ENCODE assay signal across 8 cellular contexts in genomic region chr22:32796865-32797573, GRCh38. TPM values are rescaled to one million over a fixed set of nuclear protein-coding genes. Genes with fewer than 3 reads are reported as not detected.
DNase-seq lines count a peak whose midpoint lies in the region; ATAC-seq and TF ChIP-seq lines count a peak whose summit lies in the region.

No MANE protein-coding gene starts in this region.

- no peak overlapping the region for H3K4me2 ChIP-seq in Karpas-422 (ENCODE audit: low read depth, low read length, poor library complexity, severe bottlenecking)

- no peak overlapping the region for H3K4me3 ChIP-seq in Karpas-422 (ENCODE audit: low read length)
- no peak overlapping the region for H3K4me3 ChIP-seq in body of pancreas

- intact Hi-C loops in body of pancreas (cut with DNase I): loop anchor here (5.0 kb wide), 1 partner anchor 135 kb away; no protein-coding TSS in a partner anchor

- no peak overlapping the region for H3K9ac ChIP-seq in Karpas-422 (ENCODE audit: low read length)

- no peak overlapping the region for H2AFZ ChIP-seq in Karpas-422 (ENCODE audit: low read length)

- ATAC-seq in body of pancreas (peak; percentile 66), HG02588 (IDR thresholded peaks at IDR 0.05; ENCODE audit: unreplicated experiment) (no peak)

- H3K27me3 ChIP-seq in Karpas-422 (ENCODE audit: low read length) (no peaks in the 10 kb centered on the region), body of pancreas (peaks cover 0 to 4% of the 10 kb centered on the region in 2 donors)

- H3K9me2 ChIP-seq in Karpas-422 (replicated peaks; ENCODE audit: insufficient read depth, low read length): no peaks in the 10 kb centered on the region

- DNase-seq in COLO668 (lab: John Stamatoyannopoulos, UW; ENCODE audit: unreplicated experiment) (peak; percentile 21), Karpas-422 (peak; percentile 83), UCSD-AML1 (lab: John Stamatoyannopoulos, UW; ENCODE audit: unreplicated experiment) (peak; percentile 83), body of pancreas (peak; percentile 62 to 72 (median 68)), iPS-NIHi7 (ENCODE audit: extremely low spot score) (peak; percentile 83), NCI-H226 (no peak)
- DNase-seq in stimulated activated CD4-positive, alpha-beta T cell treated with anti-CD3 and anti-CD28 coated beads, Interleukin-15, amount 100 ng/mL, for 1 hour (ENCODE audit: low read depth in 1 of 2, low spot score in 1 of 2): peak; percentile 5 to 22

- no peak overlapping the region for H3K27ac ChIP-seq in Karpas-422 (ENCODE audit: low read length)
- H3K27ac ChIP-seq in body of pancreas: no peak overlapping the region

- no peak for TF ChIP-seq POLR2A in body of pancreas (IDR thresholded peaks at IDR 0.05)

- H3K4me1 ChIP-seq in Karpas-422 (ENCODE audit: low read length) (no peaks in the 10 kb centered on the region), body of pancreas (peaks cover 9% of the 10 kb centered on the region)

- WGBS in body of pancreas, 2 donors: 10 to 15% methylated on average over 10 to 17 of the region's 17 CpGs

- TF ChIP-seq CTCF in body of pancreas (IDR thresholded peaks at IDR 0.05): peak; percentile 65 to 89 (median 83)

- no peaks in the 10 kb centered on the region for H4K20me1 ChIP-seq in Karpas-422 (ENCODE audit: insufficient read depth, low read depth, low read length)

- H3K36me3 ChIP-seq in Karpas-422 (ENCODE audit: insufficient read depth, low read length) (no peaks in the 10 kb centered on the region), body of pancreas (replicated peaks in 1 of 2; ENCODE audit: insufficient read depth in 1 of 2, low read depth in 2 of 2) (no peaks in the 10 kb centered on the region)

- H3K9me3 ChIP-seq in Karpas-422 (ENCODE audit: low read length) (no peaks in the 10 kb centered on the region), body of pancreas (no peaks in the 10 kb centered on the region)

- no peaks in the 10 kb centered on the region for H3K79me2 ChIP-seq in Karpas-422 (ENCODE audit: low read length)

RNA-seq across cellular contexts. Expression of gene TIMP3, which starts 4.5 kb away (rescaled TPM):
- not detected in 2 replicates for total RNA-seq in Karpas-422 (2014; rRNA removed; shearing (Covaris generic); ENCODE audit: low replicate concordance)
- 100 to 1,000 TPM; 149 to 280 TPM for total RNA-seq in body of pancreas

Comparison
In these comparisons a context has a peak if more than half of its experiments do, and no peak if none do; other contexts are left out.
1. RNA of gene TIMP3, which starts 4.5 kb away (total RNA-seq): 149 to 280 TPM in body of pancreas; not detected in Karpas-422; every median in the first group is over 100 times any median in the second.